Comparison of ENCODE assay signal across 10 cellular contexts in genomic region chr19:46618670-46619231, GRCh38. TPM values are rescaled to one million over a fixed set of nuclear protein-coding genes. Genes with fewer than 3 reads are reported as not detected.
DNase-seq lines count a peak whose midpoint lies in the region; ATAC-seq and TF ChIP-seq lines count a peak whose summit lies in the region.
"Had no signal": no experiment of that assay in that cellular context is flagged by ENCODE, and none has a peak within 500 bp of the region (broad histone marks: within the 10 kb centered on the region; RNA-seq: fewer than 3 reads in every experiment).

No MANE protein-coding gene starts in this region.

- no peak for DNase-seq in activated CD4-positive, alpha-beta T cell treated with anti-CD3 and anti-CD28 coated beads for 36 hours
- DNase-seq in activated CD4-positive, alpha-beta T cell treated with anti-CD3 and anti-CD28 coated beads for 1 hour: no peak
- DNase-seq in NCI-H1694 (lab: John Stamatoyannopoulos, UW) (peak; percentile 41), RWPE1 (ENCODE audit: low spot score) (no peak)
- no peak for DNase-seq in effector memory CD4-positive, alpha-beta T cell
- peak; percentile 40 for DNase-seq in stimulated activated naive CD8-positive, alpha-beta T cell treated with anti-CD3 and anti-CD28 coated beads, Interleukin-15, Interleukin-2, amounts not matched to agents 100 U/mL and 50 U/mL, for 24 hours
- DNase-seq: erythroblast, RPMI8226 had no signal

- CTCF ChIA-PET in activated CD4-positive, alpha-beta T cell treated with anti-CD3 and anti-CD28 coated beads for 36 hours (lab: Charles Lee): interaction anchor here (0.9 to 14.4 kb wide), 6 partner anchors 10 to 43 kb away, joined by 3 to 206 read pairs (median 6); partner anchors contain the start of genes CALM3 and DACT3
- CTCF ChIA-PET in RWPE1 (lab: Yijun Ruan, JAX): interaction anchor here (3.0 kb wide), 1 partner anchor 43 kb away, joined by 45 read pairs; the partner anchor contains the start of gene DACT3

- peak overlapping the region; percentile 28 for H3K27ac ChIP-seq in effector memory CD4-positive, alpha-beta T cell (ENCODE audit: insufficient read depth, low read length, poor library complexity, severe bottlenecking)
- H3K27ac ChIP-seq in RWPE1: no peak overlapping the region

- intact Hi-C loops in activated CD4-positive, alpha-beta T cell treated with anti-CD3 and anti-CD28 coated beads for 36 hours (cut with DNase I, micrococcal nuclease): no loop called here

- peaks cover 77% of the 10 kb centered on the region for H3K4me1 Mint-ChIP-seq in activated CD4-positive, alpha-beta T cell treated with anti-CD3 and anti-CD28 coated beads for 36 hours

- no peaks in the 10 kb centered on the region for H3K27me3 ChIP-seq in effector memory CD4-positive, alpha-beta T cell (replicated peaks; ENCODE audit: control insufficient read depth, insufficient read depth, low read length, poor library complexity, severe bottlenecking)

- H3K27ac Mint-ChIP-seq in activated CD4-positive, alpha-beta T cell treated with anti-CD3 and anti-CD28 coated beads for 36 hours: peak overlapping the region; percentile 94

- peaks cover 32% of the 10 kb centered on the region for H3K4me1 ChIP-seq in effector memory CD4-positive, alpha-beta T cell (ENCODE audit: control insufficient read depth, insufficient read depth, low read length, poor library complexity, severe bottlenecking)

- H3K4me3 Mint-ChIP-seq in activated CD4-positive, alpha-beta T cell treated with anti-CD3 and anti-CD28 coated beads for 36 hours: peak overlapping the region; percentile 73

- H3K27me3 Mint-ChIP-seq in activated CD4-positive, alpha-beta T cell treated with anti-CD3 and anti-CD28 coated beads for 36 hours: no peaks in the 10 kb centered on the region

- no peak for TF ChIP-seq CTCF in RWPE1 (conservative IDR thresholded peaks at IDR 0.05; ENCODE audit: low read depth)

- no peak overlapping the region for H3K4me3 ChIP-seq in effector memory CD4-positive, alpha-beta T cell (ENCODE audit: insufficient read depth, low read depth, low read length, poor library complexity, severe bottlenecking)

- H3K36me3 ChIP-seq in effector memory CD4-positive, alpha-beta T cell (ENCODE audit: control insufficient read depth, insufficient read depth, low read length): no peaks in the 10 kb centered on the region

- H3K9me3 ChIP-seq in effector memory CD4-positive, alpha-beta T cell (ENCODE audit: control insufficient read depth, low read length): no peaks in the 10 kb centered on the region

- no peaks in the 10 kb centered on the region for H3K9me3 Mint-ChIP-seq in activated CD4-positive, alpha-beta T cell treated with anti-CD3 and anti-CD28 coated beads for 36 hours (ENCODE audit: low read depth)

- POLR2A ChIA-PET in activated CD4-positive, alpha-beta T cell treated with anti-CD3 and anti-CD28 coated beads for 36 hours (lab: Charles Lee): interaction anchor here (0.7 to 2.7 kb wide), 7 partner anchors 9 to 18 kb away, joined by 3 to 19 read pairs (median 4); partner anchors contain the start of genes CALM3 and GNG8
- POLR2A ChIA-PET in RWPE1 (lab: Yijun Ruan, JAX; ENCODE audit: low non-redundant PET): no interaction called here

- H3K36me3 Mint-ChIP-seq in activated CD4-positive, alpha-beta T cell treated with anti-CD3 and anti-CD28 coated beads for 36 hours (ENCODE audit: low read depth): peaks cover 32% of the 10 kb centered on the region

- ATAC-seq in activated CD4-positive, alpha-beta T cell treated with anti-CD3 and anti-CD28 coated beads for 36 hours: no peak
- no peak for ATAC-seq in stimulated activated naive CD8-positive, alpha-beta T cell treated with anti-CD3 and anti-CD28 coated beads, Interleukin-15, Interleukin-2, amounts not matched to agents 100 U/mL and 50 U/mL, for 24 hours
- ATAC-seq in GM18868 (IDR thresholded peaks at IDR 0.05; ENCODE audit: unreplicated experiment): no peak
- ATAC-seq in HG03469 (IDR thresholded peaks at IDR 0.05; ENCODE audit: unreplicated experiment): no peak

RNA-seq across cellular contexts. Expression of gene PTGIR, which starts 6.1 kb away (rescaled TPM):
- 10 to 100 TPM; 40.1 to 41.0 TPM for total RNA-seq in activated CD4-positive, alpha-beta T cell treated with anti-CD3 and anti-CD28 coated beads for 36 hours

RNA-seq across cellular contexts. Expression of gene GNG8, which starts 17.3 kb away (rescaled TPM):
- total RNA-seq in activated CD4-positive, alpha-beta T cell treated with anti-CD3 and anti-CD28 coated beads for 36 hours: 10 to 100 TPM; 13.8 to 17.4 TPM

RNA-seq across cellular contexts. Expression of gene CALM3, which starts 17.6 kb away (rescaled TPM):
- total RNA-seq in activated CD4-positive, alpha-beta T cell treated with anti-CD3 and anti-CD28 coated beads for 36 hours: 100 to 1,000 TPM; 493 to 631 TPM

RNA-seq across cellular contexts. Expression of gene DACT3, which starts 42.2 kb away (rescaled TPM):
- 1 to 10 TPM; 2.9 to 3.1 TPM for total RNA-seq in activated CD4-positive, alpha-beta T cell treated with anti-CD3 and anti-CD28 coated beads for 36 hours

Comparison
In these comparisons a context has a peak if more than half of its experiments do, and no peak if none do; other contexts are left out.
1. DNase-seq: peak in NCI-H1694 (single experiment) and stimulated activated naive CD8-positive, alpha-beta T cell treated with anti-CD3 and anti-CD28 coated beads, Interleukin-15, Interleukin-2, amounts not matched to agents 100 U/mL and 50 U/mL, for 24 hours (single experiment); none in activated CD4-positive, alpha-beta T cell treated with anti-CD3 and anti-CD28 coated beads for 36 hours (single experiment), activated CD4-positive, alpha-beta T cell treated with anti-CD3 and anti-CD28 coated beads for 1 hour (single experiment), effector memory CD4-positive, alpha-beta T cell (0 of 3) and RWPE1 (single experiment).